8 cellular contexts compared by ENCODE assay signal in genomic region chr21:38733973-38734546, GRCh38.
DNase-seq lines count a peak whose midpoint lies in the region; ATAC-seq, FAIRE-seq and TF ChIP-seq lines count a peak whose summit lies in the region.

No MANE protein-coding gene starts in this region.

- no peaks in the 10 kb centered on the region for H4K20me1 ChIP-seq in GM23248 (ENCODE audit: insufficient read depth)

- no peaks in the 10 kb centered on the region for H3K27me3 ChIP-seq in GM23248 (replicated peaks; ENCODE audit: insufficient read depth)

- H2AFZ ChIP-seq in GM23248, result no peak overlapping the region

- H3F3A ChIP-seq in GM23248 (ENCODE audit: insufficient read depth), result no peaks in the 10 kb centered on the region

- H3K4me2 ChIP-seq in GM23248 (ENCODE audit: unreplicated experiment), result no peak overlapping the region

- FAIRE-seq in kidney (lab: Jason Lieb, UNC), result peak; percentile 61

- H3K79me2 ChIP-seq in GM23248 (ENCODE audit: insufficient read depth), result no peaks in the 10 kb centered on the region

- no peaks in the 10 kb centered on the region for H3K9me2 ChIP-seq in GM23248 (ENCODE audit: insufficient read depth)

- intact Hi-C loops in kidney (cut with DNase I), result loop anchor here (5.0 kb wide), 1 partner anchor 398 kb away; no protein-coding TSS in a partner anchor

- DNase-seq in A172 (ENCODE audit: low spot score), result peak; percentile 84
- peak; percentile 70 for DNase-seq in GM23248
- peak; percentile 43 for DNase-seq in NCI-H226
- peak; percentile 62 to 75 for DNase-seq in activated CD4-positive, alpha-beta T cell treated with anti-CD3 and anti-CD28 coated beads for 24 hours (ENCODE audit: low read depth in 2 of 2)
- peak; percentile 52 for DNase-seq in cerebellar cortex (ENCODE audit: low spot score)
- peak; percentile 92 for DNase-seq in kidney
- DNase-seq in stimulated activated CD4-positive, alpha-beta T cell treated with anti-CD3 and anti-CD28 coated beads, Interleukin-12 subunit alpha, Interleukin-12 subunit beta, amount 100 ng/mL, for 4 hours, result peak; percentile 78

- peaks cover 14% of the 10 kb centered on the region for H3K4me1 ChIP-seq in GM23248 (ENCODE audit: insufficient read depth)
- H3K4me1 ChIP-seq in kidney (ENCODE audit: control insufficient read depth in 1 of 2, insufficient read depth in 1 of 2, low read depth in 1 of 2, low read length in 2 of 2), result peaks cover 0 to 2% of the 10 kb centered on the region in 2 donors

- H3K36me3 ChIP-seq in GM23248 (ENCODE audit: low read depth), result no peaks in the 10 kb centered on the region
- H3K36me3 ChIP-seq in kidney (ENCODE audit: control insufficient read depth in 1 of 2, insufficient read depth in 2 of 2, low read length in 2 of 2), result no peaks in the 10 kb centered on the region

- no peak for ATAC-seq in GM21576 (IDR thresholded peaks at IDR 0.05; ENCODE audit: unreplicated experiment)

- H3K27ac ChIP-seq in GM23248 (no peak overlapping the region), kidney (ENCODE audit: low read depth in 2 of 2, low read length in 2 of 2) (peak overlapping the region; percentile 68 to 85)

- H3K4me3 ChIP-seq in GM23248 (no peak overlapping the region), kidney (ENCODE audit: low read length in 2 of 2) (peak overlapping the region; percentile 53)

- no peak overlapping the region for H3K9ac ChIP-seq in GM23248
- H3K9ac ChIP-seq in kidney (ENCODE audit: low read length in 2 of 2), result no peak overlapping the region

- in situ Hi-C loops in GM23248 (cut with MboI), result loop anchor here (5.0 to 10.0 kb wide), 2 partner anchors 71 to 393 kb away; partner anchors contain the start of gene ETS2

- H3K9me3 ChIP-seq in GM23248 (ENCODE audit: low read depth) (no peaks in the 10 kb centered on the region), kidney (ENCODE audit: control insufficient read depth in 1 of 2, low read length in 2 of 2) (no peaks in the 10 kb centered on the region)

- WGBS in GM23248 (ENCODE audit: low coverage in 1 of 2, low lambda C conversion rate in 2 of 2, missing lambda C conversion rate in 2 of 2), 2 experiments, result 33 to 34% methylated on average over 30 of the region's 30 CpGs

- peak; percentile 97 for TF ChIP-seq CTCF in kidney (IDR thresholded peaks at IDR 0.05; ENCODE audit: borderline replicate concordance, extremely low read depth, insufficient read depth)
